1 cellular context compared by ENCODE assay signal in the genomic region with DNA sequence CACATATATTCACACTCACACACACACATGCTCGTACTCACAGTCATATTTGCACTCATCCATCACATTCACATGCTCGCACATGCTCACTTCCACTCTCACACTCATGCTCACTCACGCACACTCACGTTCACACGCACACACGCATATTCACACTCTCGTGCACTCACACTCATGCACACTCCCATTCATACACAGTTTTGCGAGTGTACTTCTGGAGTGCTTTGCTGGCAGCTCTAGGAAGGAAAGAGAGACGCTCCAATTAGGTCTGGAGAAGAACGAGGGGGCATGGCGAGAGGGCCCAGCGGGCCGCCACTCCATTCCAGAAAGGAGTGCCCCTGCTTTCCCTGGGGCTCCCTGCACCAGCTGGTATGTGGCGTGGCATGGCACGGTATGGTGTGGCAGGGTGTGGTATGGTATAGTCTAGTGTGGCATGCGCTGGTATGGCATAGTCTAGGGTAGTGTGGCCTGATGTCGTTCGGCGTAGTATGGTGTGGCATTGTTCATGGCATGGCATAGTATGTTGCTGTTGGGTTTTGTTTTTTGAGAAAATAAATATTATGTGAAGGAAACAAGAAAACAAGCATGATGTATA.
TF ChIP-seq lines count a peak whose summit lies in the region.

No MANE protein-coding gene starts in this region.

TF ChIP-seq in IMR-90, 13 proteins besides CTCF, POLR2A, EP300 and RAD21:
- TF ChIP-seq NFE2L2 (IDR thresholded peaks at IDR 0.05; ENCODE audit: low read depth, low read length) (no peak), RCOR1 (IDR thresholded peaks at IDR 0.05; ENCODE audit: insufficient replicate concordance, low read length) (no peak), RFX5 (IDR thresholded peaks at IDR 0.05; ENCODE audit: low read depth, low read length) (no peak), SMC3 (IDR thresholded peaks at IDR 0.05; ENCODE audit: low read depth, low read length) (no peak), USF2 (IDR thresholded peaks at IDR 0.05; ENCODE audit: low read depth, low read length) (no peak), CEBPB (IDR thresholded peaks at IDR 0.05; ENCODE audit: low read depth, low read length) (no peak), MAZ (IDR thresholded peaks at IDR 0.05; ENCODE audit: borderline replicate concordance, low read depth, low read length) (no peak), FOS (IDR thresholded peaks at IDR 0.05; ENCODE audit: low read depth, low read length) (no peak), MAFK (IDR thresholded peaks at IDR 0.05; ENCODE audit: low read depth, low read length) (no peak), BHLHE40 (IDR thresholded peaks at IDR 0.05; ENCODE audit: low read depth, low read length) (no peak), MXI1 (IDR thresholded peaks at IDR 0.05; ENCODE audit: borderline replicate concordance, low read depth, low read length) (no peak), CHD1 (IDR thresholded peaks at IDR 0.05; ENCODE audit: low read depth, low read length) (no peak)
- TF ChIP-seq, protein P1, sequence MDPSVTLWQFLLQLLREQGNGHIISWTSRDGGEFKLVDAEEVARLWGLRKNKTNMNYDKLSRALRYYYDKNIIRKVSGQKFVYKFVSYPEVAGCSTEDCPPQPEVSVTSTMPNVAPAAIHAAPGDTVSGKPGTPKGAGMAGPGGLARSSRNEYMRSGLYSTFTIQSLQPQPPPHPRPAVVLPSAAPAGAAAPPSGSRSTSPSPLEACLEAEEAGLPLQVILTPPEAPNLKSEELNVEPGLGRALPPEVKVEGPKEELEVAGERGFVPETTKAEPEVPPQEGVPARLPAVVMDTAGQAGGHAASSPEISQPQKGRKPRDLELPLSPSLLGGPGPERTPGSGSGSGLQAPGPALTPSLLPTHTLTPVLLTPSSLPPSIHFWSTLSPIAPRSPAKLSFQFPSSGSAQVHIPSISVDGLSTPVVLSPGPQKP (IDR thresholded peaks at IDR 0.05; ENCODE audit: borderline replicate concordance, low read depth, low read length) = no peak
